In the genomic region with DNA sequence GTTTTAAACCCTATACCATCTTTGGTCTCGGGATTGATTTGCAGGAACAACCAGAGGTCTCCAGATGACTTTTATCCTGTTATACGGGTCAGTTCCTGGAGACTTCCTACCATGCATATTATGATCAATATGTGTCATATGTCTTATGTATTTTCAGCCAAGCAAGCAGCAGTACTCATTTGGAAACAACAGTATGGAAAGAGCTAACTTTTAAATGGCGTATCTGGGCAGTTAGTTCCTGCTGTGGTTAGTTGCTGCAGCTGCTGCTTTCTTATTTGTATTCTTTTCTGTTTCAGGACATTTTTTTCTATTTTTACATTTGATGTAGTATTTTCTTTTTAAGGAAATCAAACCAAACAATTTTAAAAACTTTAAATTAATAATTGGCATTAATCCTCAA, we compare ENCODE assay signal across 22 cellular contexts.
DNase-seq lines count a peak whose midpoint lies in the region; ATAC-seq and TF ChIP-seq lines count a peak whose summit lies in the region.
"Had no signal": no experiment of that assay in that cellular context is flagged by ENCODE, and none has a peak within 500 bp of the region (broad histone marks: within the 10 kb centered on the region; RNA-seq: fewer than 3 reads in every experiment).

No MANE protein-coding gene starts in this region.

- H3K4me2 ChIP-seq in osteoblast (ENCODE audit: insufficient read depth, low read length) (no peak overlapping the region), neuronal stem cell (ENCODE audit: insufficient read depth, low read length, poor library complexity, severe bottlenecking) (no peak overlapping the region)

- H3K4me3 ChIP-seq in endodermal cell (ENCODE audit: low read length) (no peak overlapping the region), osteoblast (ENCODE audit: insufficient read depth, low read length) (no peak overlapping the region), neuronal stem cell (ENCODE audit: low read length in 2 of 2) (no peak overlapping the region)
- H3K4me3 ChIP-seq: pancreas, sigmoid colon, tibial artery had no signal

- H3K4me1 ChIP-seq in endodermal cell (ENCODE audit: control insufficient read depth, insufficient read depth, low read length): peaks cover under 1% of the 10 kb centered on the region
- no peaks in the 10 kb centered on the region for H3K4me1 ChIP-seq in osteoblast (ENCODE audit: insufficient read depth, low read length)
- H3K4me1 ChIP-seq in neuronal stem cell (ENCODE audit: control insufficient read depth in 2 of 2, insufficient read depth in 1 of 2, low read depth in 1 of 2, low read length in 2 of 2): no peaks in the 10 kb centered on the region
- H3K4me1 ChIP-seq: sigmoid colon, tibial artery had no signal

- H3K27me3 ChIP-seq in endodermal cell (ENCODE audit: control insufficient read depth, insufficient read depth, low read length, poor library complexity, severe bottlenecking): no peaks in the 10 kb centered on the region
- H3K27me3 ChIP-seq in osteoblast (ENCODE audit: insufficient read depth, low read length): no peaks in the 10 kb centered on the region
- H3K27me3 ChIP-seq in neuronal stem cell (ENCODE audit: control insufficient read depth in 3 of 3, insufficient read depth in 3 of 3, low read depth in 1 of 3, low read length in 3 of 3): no peaks in the 10 kb centered on the region
- H3K27me3 ChIP-seq: pancreas, sigmoid colon, tibial artery had no signal

- H3K9ac ChIP-seq in endodermal cell (ENCODE audit: extremely low read depth, low read length, poor library complexity, severe bottlenecking): no peak overlapping the region
- no peak overlapping the region for H3K9ac ChIP-seq in neuronal stem cell (ENCODE audit: low read depth, low read length, poor library complexity)

- no peak overlapping the region for H2AK5ac ChIP-seq in neuronal stem cell (ENCODE audit: low read depth, low read length)

- H3K18ac ChIP-seq in neuronal stem cell (ENCODE audit: low read length): no peak overlapping the region

- no peak overlapping the region for H3K27ac Mint-ChIP-seq in endodermal cell
- H3K27ac Mint-ChIP-seq: naive B cell; T-helper 1 cell treated with Interleukin-12 subunit alpha and Interleukin-12 subunit beta and Interleukin-4 antibody, amounts not matched to agents 30 μg/mL and 1 μg/mL, for 36 hours had no signal

- no peak overlapping the region for H3K23ac ChIP-seq in neuronal stem cell (ENCODE audit: low read depth, low read length, poor library complexity)

- H3K27ac ChIP-seq in endodermal cell (ENCODE audit: low read depth, low read length) (no peak overlapping the region), osteoblast (ENCODE audit: low read depth, low read length) (no peak overlapping the region), neuronal stem cell (replicated peaks; ENCODE audit: low read length) (no peak overlapping the region)
- H3K27ac ChIP-seq: pancreas, sigmoid colon, tibial artery, VCaP had no signal

- no peak overlapping the region for H4K91ac ChIP-seq in neuronal stem cell (ENCODE audit: low read depth, low read length, poor library complexity)

- H2AFZ ChIP-seq in osteoblast (ENCODE audit: low read length) (no peak overlapping the region), neuronal stem cell (ENCODE audit: low read length) (no peak overlapping the region)

- no peak overlapping the region for H2BK15ac ChIP-seq in neuronal stem cell (ENCODE audit: low read length)

- H3K4me1 Mint-ChIP-seq in endodermal cell: peaks cover 9% of the 10 kb centered on the region
- H3K4me1 Mint-ChIP-seq: naive B cell had no signal

- H3K79me1 ChIP-seq in neuronal stem cell (ENCODE audit: low read depth, low read length): no peaks in the 10 kb centered on the region

- no peak overlapping the region for H2BK120ac ChIP-seq in neuronal stem cell (ENCODE audit: low read depth, low read length)

- H3K79me2 ChIP-seq in osteoblast (ENCODE audit: insufficient read depth, low read length): no peaks in the 10 kb centered on the region

- H3K9me3 ChIP-seq in endodermal cell (ENCODE audit: control insufficient read depth, low read length) (no peaks in the 10 kb centered on the region), osteoblast (ENCODE audit: low read depth, low read length) (no peaks in the 10 kb centered on the region), neuronal stem cell (replicated peaks in 1 of 2; ENCODE audit: control insufficient read depth in 2 of 2, insufficient read depth in 1 of 2, low read depth in 1 of 2, low read length in 2 of 2) (no peaks in the 10 kb centered on the region)
- H3K9me3 ChIP-seq: pancreas, sigmoid colon, tibial artery had no signal

- DNase-seq in endodermal cell: no peak
- no peak for DNase-seq in osteoblast (ENCODE audit: insufficient read length, low spot score, missing footprints)
- no peak for DNase-seq in neuronal stem cell (ENCODE audit: low spot score)
- no peak for DNase-seq in kidney glomerular epithelial cell (lab: John Stamatoyannopoulos, UW)
- DNase-seq: amygdala; DMS153; GF-D8; mesenchymal stem cell; naive B cell; NCI-H1436; pancreas; SHP77 treated with DMSO at 0.1 percent for 48 hours; sigmoid colon; stimulated activated naive CD4-positive, alpha-beta T cell treated with Interleukin-2 at 50 U/mL for 16 hours; tibial artery had no signal

- H3K4ac ChIP-seq in neuronal stem cell (ENCODE audit: low read length): no peak overlapping the region

- no peak overlapping the region for H3K14ac ChIP-seq in neuronal stem cell (ENCODE audit: low read length)

- no peaks in the 10 kb centered on the region for H3K36me3 ChIP-seq in endodermal cell (ENCODE audit: control insufficient read depth, insufficient read depth, low read length)
- no peaks in the 10 kb centered on the region for H3K36me3 ChIP-seq in osteoblast (ENCODE audit: insufficient read depth, low read length)
- H3K36me3 ChIP-seq in neuronal stem cell (replicated peaks in 1 of 2; ENCODE audit: control insufficient read depth in 2 of 2, insufficient read depth in 2 of 2, low read length in 2 of 2): no peaks in the 10 kb centered on the region
- H3K36me3 ChIP-seq: pancreas, sigmoid colon, tibial artery had no signal

- H4K8ac ChIP-seq in neuronal stem cell (ENCODE audit: low read depth, low read length): no peak overlapping the region

- H3K27me3 Mint-ChIP-seq in endodermal cell (ENCODE audit: insufficient read depth): no peaks in the 10 kb centered on the region
- H3K27me3 Mint-ChIP-seq: naive B cell had no signal

- peak; percentile 76 for ATAC-seq in GM18858 (IDR thresholded peaks at IDR 0.05; ENCODE audit: unreplicated experiment)
- peak; percentile 63 for ATAC-seq in GM21528 (IDR thresholded peaks at IDR 0.05; ENCODE audit: low FRiP score, unreplicated experiment)
- ATAC-seq in HG02938 (IDR thresholded peaks at IDR 0.05; ENCODE audit: unreplicated experiment): peak; percentile 63
- ATAC-seq in HG03565 (IDR thresholded peaks at IDR 0.05; ENCODE audit: unreplicated experiment): peak; percentile 80
- ATAC-seq: esophagus mucosa, pancreas had no signal

- WGBS in endodermal cell (ENCODE audit: insufficient coverage in 1 of 2, insufficient read length in 1 of 2), 2 experiments: 96% methylated on average over 3 of the region's 3 CpGs; no CpG with 5 or more reads in 1 of the 2 experiments
- no CpG with 5 or more reads among the region's 3 CpGs for WGBS in neuronal stem cell (ENCODE audit: extremely low coverage in 2 of 2, insufficient read length in 2 of 2, insufficient replicate concordance in 1 of 2), 2 donors

- H3K9me3 Mint-ChIP-seq in endodermal cell: no peaks in the 10 kb centered on the region
- H3K9me3 Mint-ChIP-seq: T-helper 1 cell treated with Interleukin-12 subunit alpha and Interleukin-12 subunit beta and Interleukin-4 antibody, amounts not matched to agents 30 μg/mL and 1 μg/mL, for 36 hours had no signal

- H3K4me3 Mint-ChIP-seq in endodermal cell: no peak overlapping the region
- H3K4me3 Mint-ChIP-seq: naive B cell; T-helper 1 cell treated with Interleukin-12 subunit alpha and Interleukin-12 subunit beta and Interleukin-4 antibody, amounts not matched to agents 30 μg/mL and 1 μg/mL, for 36 hours had no signal

- no peaks in the 10 kb centered on the region for H3K36me3 Mint-ChIP-seq in endodermal cell (ENCODE audit: low read depth)
- H3K36me3 Mint-ChIP-seq: naive B cell had no signal

- H2BK5ac ChIP-seq in neuronal stem cell (ENCODE audit: low read length): no peak overlapping the region

- no peak overlapping the region for H2BK12ac ChIP-seq in neuronal stem cell (ENCODE audit: low read length)

- TF ChIP-seq CTCF in endodermal cell (conservative IDR thresholded peaks at IDR 0.05) (no peak), osteoblast (IDR thresholded peaks at IDR 0.05; ENCODE audit: extremely low read depth, low read depth, low read length) (no peak)

- no peaks in the 10 kb centered on the region for H4K20me1 ChIP-seq in osteoblast (ENCODE audit: insufficient read depth, low read length)
